ENCODE assay signal across 29 cellular contexts in the genomic region with DNA sequence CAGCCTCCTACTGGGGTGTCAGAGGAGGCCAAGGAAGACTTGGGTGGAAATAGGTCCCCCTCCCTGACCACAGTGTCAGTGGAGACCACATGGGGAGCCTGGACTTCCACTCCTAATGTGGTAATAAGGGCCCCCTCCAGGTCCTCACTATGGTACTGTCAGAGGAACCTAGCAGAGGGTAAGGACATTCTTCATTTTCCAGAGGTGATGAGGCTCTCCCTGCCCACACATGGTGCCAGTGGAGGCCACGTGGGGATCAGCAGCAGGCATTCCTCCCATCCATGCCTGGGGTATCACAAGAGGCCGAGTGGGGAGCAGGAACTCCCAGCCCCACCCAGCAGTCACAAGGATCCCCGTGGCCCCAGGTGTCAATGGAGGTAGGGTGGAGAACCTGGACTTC. TPM values are rescaled to one million over a fixed set of nuclear protein-coding genes. Genes with fewer than 3 reads are reported as not detected.
"Had no signal": no experiment of that assay in that cellular context is flagged by ENCODE, and none has a peak within 500 bp of the region (broad histone marks: within the 10 kb centered on the region; RNA-seq: fewer than 3 reads in every experiment).

No MANE protein-coding gene starts in this region.

- H3K4me3 ChIP-seq: lung, mucosa of descending colon, pancreas, sigmoid colon, thoracic aorta, tibial nerve, upper lobe of left lung, uterus had no signal

- H3K36me3 ChIP-seq: neutrophil, pancreas, sigmoid colon, thoracic aorta, tibial nerve, upper lobe of left lung, uterus had no signal

- H3K4me1 ChIP-seq: pancreas, sigmoid colon, tibial nerve, uterus had no signal

- H3K27ac Mint-ChIP-seq: effector memory CD8-positive, alpha-beta T cell; immature natural killer cell; memory B cell; mesothelial cell of epicardium; natural killer cell treated with Interleukin-12 subunit alpha and Interleukin-12 subunit beta and Interleukin-15 and Interleukin-18, amount 100 ng/mL, for 72 hours; progenitor cell of endocrine pancreas; stimulated activated naive B cell treated with anti-CD40 and anti-IgM and Interleukin-4, amounts not matched to agents 10 μg/mL and 1 μg/mL and 100 μg/mL, for 72 hours; stimulated activated naive CD8-positive, alpha-beta T cell treated with anti-CD3 and anti-CD28 coated beads, Interleukin-15, Interleukin-2, amounts not matched to agents 100 ng/mL and 50 ng/mL, for 24 hours had no signal

- FAIRE-seq: frontal cortex, pancreas had no signal

- H3K9me3 Mint-ChIP-seq: effector memory CD8-positive, alpha-beta T cell; immature natural killer cell; memory B cell; mesothelial cell of epicardium; naive B cell; natural killer cell treated with Interleukin-12 subunit alpha and Interleukin-12 subunit beta and Interleukin-15 and Interleukin-18, amount 100 ng/mL, for 72 hours; stimulated activated naive B cell treated with anti-CD40 and anti-IgM and Interleukin-4, amounts not matched to agents 10 μg/mL and 1 μg/mL and 100 μg/mL, for 72 hours; stimulated activated naive CD8-positive, alpha-beta T cell treated with anti-CD3 and anti-CD28 coated beads, Interleukin-15, Interleukin-2, amounts not matched to agents 100 ng/mL and 50 ng/mL, for 24 hours had no signal

- H3K27me3 ChIP-seq: pancreas, upper lobe of left lung, uterus had no signal

- H3K9me3 ChIP-seq: mucosa of descending colon, neutrophil, pancreas, sigmoid colon, thoracic aorta, tibial nerve, upper lobe of left lung, uterus had no signal

- H3K4me3 Mint-ChIP-seq: effector memory CD8-positive, alpha-beta T cell; immature natural killer cell; memory B cell; mesothelial cell of epicardium; naive B cell; natural killer cell treated with Interleukin-12 subunit alpha and Interleukin-12 subunit beta and Interleukin-15 and Interleukin-18, amount 100 ng/mL, for 72 hours; neural crest cell; stimulated activated naive B cell treated with anti-CD40 and anti-IgM and Interleukin-4, amounts not matched to agents 10 μg/mL and 1 μg/mL and 100 μg/mL, for 72 hours; stimulated activated naive CD8-positive, alpha-beta T cell treated with anti-CD3 and anti-CD28 coated beads, Interleukin-15, Interleukin-2, amounts not matched to agents 100 ng/mL and 50 ng/mL, for 24 hours had no signal

- H3K36me3 Mint-ChIP-seq: immature natural killer cell; memory B cell; mesothelial cell of epicardium; naive B cell; natural killer cell treated with Interleukin-12 subunit alpha and Interleukin-12 subunit beta and Interleukin-15 and Interleukin-18, amount 100 ng/mL, for 72 hours; stimulated activated naive B cell treated with anti-CD40 and anti-IgM and Interleukin-4, amounts not matched to agents 10 μg/mL and 1 μg/mL and 100 μg/mL, for 72 hours had no signal

- DNase-seq: cortex of kidney; effector memory CD8-positive, alpha-beta T cell; hypothalamus; immature natural killer cell; islet precursor cell; kidney glomerular epithelial cell; left colon; left ventricle myocardium superior; mucosa of descending colon; naive B cell; pancreas; sigmoid colon; stimulated activated CD4-positive, alpha-beta T cell treated with anti-CD3 and anti-CD28 coated beads, Interleukin-2, amount 100 ng/mL, for 24 hours; stimulated activated CD4-positive, alpha-beta T cell treated with anti-CD3 and anti-CD28 coated beads, Interleukin-4, amount 100 ng/mL, for 4 hours; stimulated activated naive B cell treated with anti-CD40 and anti-IgM and Interleukin-4, amounts not matched to agents 10 μg/mL and 1 μg/mL and 100 μg/mL, for 72 hours; upper lobe of left lung; uterus had no signal

- ATAC-seq: effector memory CD8-positive, alpha-beta T cell; left colon; left ventricle myocardium superior; mucosa of descending colon; pancreas; stimulated activated naive B cell treated with anti-CD40 and anti-IgM and Interleukin-4, amounts not matched to agents 10 μg/mL and 1 μg/mL and 100 μg/mL, for 72 hours had no signal

- H3K27ac ChIP-seq: neutrophil, pancreas, sigmoid colon, thoracic aorta, tibial nerve, uterus had no signal

- H3K4me1 Mint-ChIP-seq: immature natural killer cell; mesothelial cell of epicardium; naive B cell; stimulated activated naive B cell treated with anti-CD40 and anti-IgM and Interleukin-4, amounts not matched to agents 10 μg/mL and 1 μg/mL and 100 μg/mL, for 72 hours had no signal

RNA-seq across cellular contexts. Expression of gene CLDN5, which starts 6.5 kb away (rescaled TPM):
- total RNA-seq: fibroblast of villous mesenchyme; mesothelial cell of epicardium; natural killer cell treated with Interleukin-12 subunit alpha and Interleukin-12 subunit beta and Interleukin-15 and Interleukin-18, amount 100 ng/mL, for 72 hours; progenitor cell of endocrine pancreas had no signal
